Comparison of ENCODE assay signal across 18 cellular contexts in genomic region chrX:115595049-115595448, GRCh38. TPM values are rescaled to one million over a fixed set of nuclear protein-coding genes. Genes with fewer than 3 reads are reported as not detected.
DNase-seq lines count a peak whose midpoint lies in the region; ATAC-seq, FAIRE-seq and TF ChIP-seq lines count a peak whose summit lies in the region.
"Had no signal": no experiment of that assay in that cellular context is flagged by ENCODE, and none has a peak within 500 bp of the region (broad histone marks: within the 10 kb centered on the region; RNA-seq: fewer than 3 reads in every experiment).

No MANE protein-coding gene starts in this region.

- POLR2A ChIA-PET in endothelial cell of umbilical vein (lab: Charles Lee), result interaction anchor here (0.8 to 1.2 kb wide), 2 partner anchors 33 to 159 kb away, joined by 4 to 8 read pairs; no protein-coding TSS in a partner anchor

- peak; percentile 56 for FAIRE-seq in endothelial cell of umbilical vein (lab: Jason Lieb, UNC)
- FAIRE-seq: A204.1, GM19239 had no signal

- no peaks in the 10 kb centered on the region for H4K20me1 ChIP-seq in endothelial cell of umbilical vein (replicated peaks; ENCODE audit: control insufficient read depth, extremely low read depth, insufficient read depth, low read length)

- DNase-seq in left ventricle myocardium inferior (no peak), cardiac septum (ENCODE audit: low spot score) (no peak), endothelial cell of umbilical vein (ENCODE audit: low read depth, low spot score) (peak; percentile 71), T-helper 2 cell (no peak), HuH-7 (ENCODE audit: low spot score) (no peak), OCI-M2 (lab: John Stamatoyannopoulos, UW; ENCODE audit: unreplicated experiment) (no peak)
- DNase-seq: activated CD8-positive, alpha-beta memory T cell treated with anti-CD3 and anti-CD28 coated beads, Interleukin-2, amount 50 U/mL, for 48 hours; activated naive CD4-positive, alpha-beta T cell treated with anti-CD3 and anti-CD28 coated beads, Interleukin-2, amount 10 ng/mL, durations not matched to agents 7 days and 5 days; NCI-H1436; NCI-H446 treated with DMSO at 0.1 percent for 48 hours; OCI-M1; stimulated activated CD4-positive, alpha-beta T cell treated with anti-CD3 and anti-CD28 coated beads, Interleukin-4, amount 100 ng/mL, for 4 hours had no signal

- no peak for TF ChIP-seq POLR2A in endothelial cell of umbilical vein (IDR thresholded peaks at IDR 0.05; ENCODE audit: low read depth, low read length)

- ATAC-seq in GM21529 (IDR thresholded peaks at IDR 0.05; ENCODE audit: unreplicated experiment), result no peak
- ATAC-seq: stimulated activated effector memory CD8-positive, alpha-beta T cell treated with anti-CD3 and anti-CD28 coated beads, Interleukin-12 subunit alpha, Interleukin-12 subunit beta, amount 100 ng/mL, for 72 hours had no signal

- H3K27me3 ChIP-seq in left ventricle myocardium inferior (ENCODE audit: low read depth) (no peaks in the 10 kb centered on the region), endothelial cell of umbilical vein (ENCODE audit: control insufficient read depth in 2 of 2, insufficient read depth in 2 of 2, low read length in 2 of 2) (no peaks in the 10 kb centered on the region), neuron (ENCODE audit: insufficient read depth, low read length) (peaks cover 2% of the 10 kb centered on the region)

- no TSS peak for BruUV-seq in endothelial cell of umbilical vein (replicated peaks; lab: Mats Ljungman, UMichigan)

- H3K4me3 ChIP-seq in left ventricle myocardium inferior (peak overlapping the region; percentile 65), endothelial cell of umbilical vein (replicated peaks in 1 of 3; ENCODE audit: insufficient read depth in 1 of 3, low read depth in 1 of 3, low read length in 3 of 3) (peak overlapping the region; percentile 30 to 99 (median 84)), neuron (ENCODE audit: low read length) (no peak overlapping the region)

- peaks cover 56% of the 10 kb centered on the region for H3K4me1 ChIP-seq in left ventricle myocardium inferior
- H3K4me1 ChIP-seq in endothelial cell of umbilical vein (ENCODE audit: control insufficient read depth, extremely low read depth, insufficient read depth, low read length), result peaks cover 32% of the 10 kb centered on the region
- peaks cover 8% of the 10 kb centered on the region for H3K4me1 ChIP-seq in neuron (ENCODE audit: insufficient read depth, low read length)

- dilution Hi-C loops in endothelial cell of umbilical vein (cut with MboI; ENCODE audit: extremely low pct_ligation_motif_present, low sequenced_read_pairs), result no loop called here

- no peaks in the 10 kb centered on the region for H3K9me1 ChIP-seq in endothelial cell of umbilical vein (replicated peaks; ENCODE audit: control insufficient read depth, extremely low read depth, insufficient read depth, low read length)

- no peak for TF ChIP-seq CTCF in left ventricle myocardium inferior (IDR thresholded peaks at IDR 0.05; ENCODE audit: borderline replicate concordance)
- no peak for TF ChIP-seq CTCF in endothelial cell of umbilical vein (IDR thresholded peaks at IDR 0.05; ENCODE audit: extremely low read depth in 1 of 2, insufficient read depth in 1 of 2, low read depth in 1 of 2, low read length in 2 of 2)

- H3K79me2 ChIP-seq in endothelial cell of umbilical vein (ENCODE audit: control insufficient read depth, insufficient read depth, low read length), result peaks cover 80% of the 10 kb centered on the region

- peak overlapping the region; percentile 98 for H3K9ac ChIP-seq in endothelial cell of umbilical vein (replicated peaks; ENCODE audit: extremely low read depth, insufficient read depth, low read length)
- H3K9ac ChIP-seq: KMS-11 had no signal

- no peaks in the 10 kb centered on the region for H3K9me3 ChIP-seq in left ventricle myocardium inferior (replicated peaks)
- no peaks in the 10 kb centered on the region for H3K9me3 ChIP-seq in endothelial cell of umbilical vein (replicated peaks; ENCODE audit: control insufficient read depth, insufficient read depth, low read length)
- no peaks in the 10 kb centered on the region for H3K9me3 ChIP-seq in neuron (ENCODE audit: low read length)

- peak overlapping the region; percentile 95 for H3K4me2 ChIP-seq in endothelial cell of umbilical vein (ENCODE audit: insufficient read depth, low read length)
- H3K4me2 ChIP-seq: KMS-11 had no signal

- H3K27ac ChIP-seq in left ventricle myocardium inferior (replicated peaks), result peak overlapping the region; percentile 87
- H3K27ac ChIP-seq in endothelial cell of umbilical vein (ENCODE audit: insufficient read depth, low read depth, low read length), result peak overlapping the region; percentile 93
- H3K27ac ChIP-seq: KMS-11 had no signal

- no peak overlapping the region for H2AFZ ChIP-seq in endothelial cell of umbilical vein (ENCODE audit: low read depth, low read length)
- peak overlapping the region; percentile 26 for H2AFZ ChIP-seq in neuron (ENCODE audit: low read depth, low read length)

- intact Hi-C loops in left ventricle myocardium inferior (cut with micrococcal nuclease), result no loop called here
- intact Hi-C loops in cardiac septum (cut with DNase I), result no loop called here
- intact Hi-C loops in endothelial cell of umbilical vein (cut with micrococcal nuclease), result loop anchor here (1.0 kb wide), 2 partner anchors 250 to 265 kb away; no protein-coding TSS in a partner anchor

- H3K36me3 ChIP-seq in left ventricle myocardium inferior (no peaks in the 10 kb centered on the region), endothelial cell of umbilical vein (ENCODE audit: control insufficient read depth in 2 of 2, extremely low read depth in 1 of 2, insufficient read depth in 2 of 2, low read length in 2 of 2) (peaks cover 0 to 5% of the 10 kb centered on the region in 2 experiments), neuron (ENCODE audit: insufficient read depth, low read length) (no peaks in the 10 kb centered on the region)

- CTCF ChIA-PET in endothelial cell of umbilical vein (lab: Charles Lee), result interaction anchor here (1.1 to 2.1 kb wide), 3 partner anchors 14 to 265 kb away, joined by 3 to 6 read pairs (median 3); no protein-coding TSS in a partner anchor

TF ChIP-seq in endothelial cell of umbilical vein, 7 proteins besides CTCF, POLR2A, EP300 and RAD21:
- peak; percentile 61 for TF ChIP-seq JUN (IDR thresholded peaks at IDR 0.05; ENCODE audit: borderline replicate concordance, insufficient read depth, insufficient read length, low read depth)
- TF ChIP-seq FOS (IDR thresholded peaks at IDR 0.05; ENCODE audit: borderline replicate concordance, insufficient read depth, low read length), result peak; percentile 57
- TF ChIP-seq, protein P1, sequence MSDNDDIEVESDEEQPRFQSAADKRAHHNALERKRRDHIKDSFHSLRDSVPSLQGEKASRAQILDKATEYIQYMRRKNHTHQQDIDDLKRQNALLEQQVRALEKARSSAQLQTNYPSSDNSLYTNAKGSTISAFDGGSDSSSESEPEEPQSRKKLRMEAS (IDR thresholded peaks at IDR 0.05; ENCODE audit: insufficient read depth, insufficient read length), result no peak
- no peak for TF ChIP-seq EZH2 (IDR thresholded peaks at IDR 0.05; ENCODE audit: borderline replicate concordance, low read depth, low read length, severe bottlenecking)
- peak; percentile 78 for TF ChIP-seq GATA2 (IDR thresholded peaks at IDR 0.05; ENCODE audit: insufficient read depth, insufficient read length, low read depth, low read length)

RNA-seq across cellular contexts. Expression of gene PLS3, which starts 34.1 kb away (rescaled TPM):
- total RNA-seq in left ventricle myocardium inferior, result 42.7 TPM
- total RNA-seq in cardiac septum, result 50.3 TPM
- 305 and 329 TPM in 2 replicates for total RNA-seq in endothelial cell of umbilical vein
- polyA plus RNA-seq in endothelial cell of umbilical vein, result 85.0 and 120 TPM in 2 replicates
- polyA plus RNA-seq in endothelial cell of umbilical vein (2011; cell fraction: cytosol; rRNA removed), result 172 and 187 TPM in 2 replicates
- polyA plus RNA-seq in endothelial cell of umbilical vein (2011; cell fraction: nucleus; rRNA removed), result 156 and 211 TPM in 2 replicates
- polyA plus RNA-seq in endothelial cell of umbilical vein (2012), result 277 and 383 TPM in 2 replicates
- 147 and 150 TPM in 2 replicates for polyA minus RNA-seq in endothelial cell of umbilical vein
- 63.9 TPM for polyA minus RNA-seq in endothelial cell of umbilical vein (2011; cell fraction: cytosol; rRNA and poly(A)+ RNA removed)
- 76.7 and 125 TPM in 2 replicates for polyA minus RNA-seq in endothelial cell of umbilical vein (2011; cell fraction: nucleus; rRNA and poly(A)+ RNA removed)
